2 cellular contexts compared by ENCODE assay signal in genomic region chrX:103360092-103360491, GRCh38.
TF ChIP-seq lines count a peak whose summit lies in the region.

No MANE protein-coding gene starts in this region.

TF ChIP-seq in SK-N-SH, 30 proteins besides CTCF, POLR2A, EP300 and RAD21:
- TF ChIP-seq YY1 (IDR thresholded peaks at IDR 0.05; ENCODE audit: low read depth) (no peak), MXI1 (IDR thresholded peaks at IDR 0.05; ENCODE audit: low read depth, low read length) (no peak), SMC3 (IDR thresholded peaks at IDR 0.05; ENCODE audit: low read depth, low read length) (no peak), RFX5 (IDR thresholded peaks at IDR 0.05; ENCODE audit: low read length) (no peak)

TF ChIP-seq in K562, 482 proteins besides CTCF, POLR2A, EP300 and RAD21:
- TF ChIP-seq SREBF2 (CRISPR knock-in tag; IDR thresholded peaks at IDR 0.05) (no peak), CBFA2T3 (IDR thresholded peaks at IDR 0.05) (peak; percentile 62), ZNF318 (IDR thresholded peaks at IDR 0.05; ENCODE audit: borderline replicate concordance in 1 of 2, low read depth in 1 of 2) (no peak), CTBP1 (IDR thresholded peaks at IDR 0.05; ENCODE audit: borderline replicate concordance) (peak; percentile 21; the same call in 1 of the 2 replicates), LCOR (CRISPR knock-in tag; IDR thresholded peaks at IDR 0.05) (0 out of 2 replicates have a peak, but pooled peaks have one; percentile 47), POLR2AphosphoS5 (IDR thresholded peaks at IDR 0.05; ENCODE audit: control insufficient read depth, insufficient read depth, low read depth, low read length) (0 out of 2 replicates have a peak, but pooled peaks have one; percentile 31), CBFA2T2 (conservative IDR thresholded peaks at IDR 0.05) (0 out of 2 replicates have a peak, but pooled peaks have one; percentile 19), YY1 (IDR thresholded peaks at IDR 0.05; ENCODE audit: borderline replicate concordance in 1 of 3, control insufficient read depth in 1 of 3, extremely low read depth in 1 of 3, insufficient read depth in 3 of 3, insufficient read length in 1 of 3, insufficient replicate concordance in 2 of 3, low read depth in 1 of 3, low read length in 2 of 3) (peak in 1 of 3 experiments; percentile 83), SMARCA4 (IDR thresholded peaks at IDR 0.05) (peak; percentile 39; the same call in 1 of the 2 replicates), HSF4 (CRISPR knock-in tag; IDR thresholded peaks at IDR 0.05; ENCODE audit: borderline replicate concordance) (no peak), KAT7 (CRISPR knock-in tag; IDR thresholded peaks at IDR 0.05; ENCODE audit: borderline replicate concordance) (no peak), PRDM10 (IDR thresholded peaks at IDR 0.05; ENCODE audit: partially characterized antibody) (peak; percentile 96), TAF1 (IDR thresholded peaks at IDR 0.05; ENCODE audit: control insufficient read depth, extremely low read depth, insufficient read depth, low read length, severe bottlenecking) (no peak), ZNF23 (CRISPR knock-in tag; IDR thresholded peaks at IDR 0.05) (no peak), PBX2 (CRISPR knock-in tag; IDR thresholded peaks at IDR 0.05; ENCODE audit: low read depth) (no peak), PBX2 (tag; conservative IDR thresholded peaks at IDR 0.05; ENCODE audit: low read depth) (peak; percentile 71), TRIM24 (IDR thresholded peaks at IDR 0.05) (peak in 1 of 2 experiments; percentile 30; a peak in 1 of 4 replicates), MEF2D (tag; conservative IDR thresholded peaks at IDR 0.05; ENCODE audit: low read depth) (peak; percentile 48; the same call in 1 of the 2 replicates), DPF2 (IDR thresholded peaks at IDR 0.05) (peak; percentile 70), TEAD2 (tag; IDR thresholded peaks at IDR 0.05) (no peak), ZNF780A (CRISPR knock-in tag; IDR thresholded peaks at IDR 0.05) (no peak), TCF3 (CRISPR knock-in tag; IDR thresholded peaks at IDR 0.05) (peak; percentile 60), TEAD4 (IDR thresholded peaks at IDR 0.05; ENCODE audit: low read length) (peak; percentile 68), TEAD4 (CRISPR knock-in tag; IDR thresholded peaks at IDR 0.05; ENCODE audit: borderline replicate concordance) (no peak), TAL1 (IDR thresholded peaks at IDR 0.05) (peak; percentile 44), NFIC (IDR thresholded peaks at IDR 0.05) (peak; percentile 80), SAFB (IDR thresholded peaks at IDR 0.05; ENCODE audit: borderline replicate concordance, low read depth, low read length) (no peak), ATF7 (IDR thresholded peaks at IDR 0.05) (peak; percentile 46; the same call in 1 of the 2 replicates), ETV1 (tag; conservative IDR thresholded peaks at IDR 0.05; ENCODE audit: low read depth) (peak; percentile 32; the same call in 1 of the 2 replicates), ARID3A (IDR thresholded peaks at IDR 0.05; ENCODE audit: borderline replicate concordance, low read depth, low read length) (no peak), FOXK2 (conservative IDR thresholded peaks at IDR 0.05 in 1 of 2, IDR thresholded peaks at IDR 0.05 in 1 of 2; ENCODE audit: low read depth in 2 of 2) (peak in 1 of 2 experiments; percentile 67; a peak in 1 of 4 replicates), MEIS2 (IDR thresholded peaks at IDR 0.05; ENCODE audit: partially characterized antibody) (peak; percentile 59), ZNF253 (CRISPR knock-in tag; conservative IDR thresholded peaks at IDR 0.05) (no peak), ARID1B (IDR thresholded peaks at IDR 0.05) (peak; percentile 71), SMARCE1 (IDR thresholded peaks at IDR 0.05) (peak; percentile 42; the same call in 1 of the 2 replicates), EHMT2 (IDR thresholded peaks at IDR 0.05) (peak; percentile 83)
